ENCODE assay signal across 9 cellular contexts in the genomic region with DNA sequence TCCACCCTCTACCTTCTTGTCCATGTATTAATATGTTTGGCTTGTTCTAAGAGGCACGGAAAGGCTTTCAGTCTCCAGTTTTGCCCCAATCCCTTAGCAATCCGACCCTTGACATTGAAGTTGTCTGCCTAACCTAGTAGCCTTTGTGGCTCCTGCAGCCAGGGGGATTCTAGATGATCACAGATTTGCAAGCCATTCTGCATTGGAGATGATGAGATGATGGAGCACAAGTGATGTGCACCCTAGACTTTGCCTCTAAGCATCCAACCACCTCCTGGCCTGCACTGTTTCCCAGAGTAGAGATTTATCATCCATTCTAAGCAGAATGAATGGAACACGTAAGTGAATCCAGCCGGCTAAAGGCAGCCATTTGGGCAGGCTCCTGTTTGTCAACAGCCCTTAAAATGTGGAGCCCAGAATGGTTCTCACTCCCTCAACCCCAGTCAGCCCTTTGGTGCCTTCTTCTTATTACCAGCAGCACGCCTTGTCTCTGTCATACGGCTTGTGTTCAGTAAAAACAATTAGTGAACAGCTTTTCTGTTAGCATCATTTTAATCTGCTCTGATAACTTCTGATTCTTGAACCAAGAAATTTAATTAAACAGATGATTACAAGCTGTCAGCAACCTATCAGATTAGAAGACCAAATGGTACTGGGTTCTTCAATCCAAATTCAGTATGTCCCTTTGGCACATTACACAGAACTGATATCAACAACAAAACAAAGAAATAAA. TPM values are rescaled to one million over a fixed set of nuclear protein-coding genes. Genes with fewer than 3 reads are reported as not detected.
DNase-seq lines count a peak whose midpoint lies in the region; ATAC-seq, FAIRE-seq and TF ChIP-seq lines count a peak whose summit lies in the region.
"Had no signal": no experiment of that assay in that cellular context is flagged by ENCODE, and none has a peak within 500 bp of the region (broad histone marks: within the 10 kb centered on the region; RNA-seq: fewer than 3 reads in every experiment).

No MANE protein-coding gene starts in this region.

- H3K4me1 ChIP-seq in Peyer's patch, result peaks cover 7 to 52% (median 37%) of the 10 kb centered on the region in 4 donors
- peaks cover 90% of the 10 kb centered on the region for H3K4me1 ChIP-seq in effector memory CD4-positive, alpha-beta T cell (ENCODE audit: control insufficient read depth, insufficient read depth, low read length, poor library complexity, severe bottlenecking)
- H3K4me1 ChIP-seq in smooth muscle cell (ENCODE audit: low read depth), result peaks cover 16% of the 10 kb centered on the region
- peaks cover 15 to 22% (median 19%) of the 10 kb centered on the region in 3 donors for H3K4me1 ChIP-seq in pancreas

- peak overlapping the region; percentile 20 for H3K4me2 ChIP-seq in smooth muscle cell

- H3K27ac ChIP-seq in Peyer's patch (peak overlapping the region; percentile 71 to 92 (median 86)), smooth muscle cell (ENCODE audit: low read depth) (peak overlapping the region; percentile 84), pancreas (peak overlapping the region in 2 of 4 donors; percentile 57 to 80)
- H3K27ac ChIP-seq in effector memory CD4-positive, alpha-beta T cell (ENCODE audit: insufficient read depth, low read length, poor library complexity, severe bottlenecking), result peak overlapping the region; percentile 100

- ATAC-seq in GM18508 (IDR thresholded peaks at IDR 0.05; ENCODE audit: insufficient read depth, unreplicated experiment) (peak; percentile 1), GM18907 (IDR thresholded peaks at IDR 0.05; ENCODE audit: unreplicated experiment) (no peak), pancreas (no peak)
- ATAC-seq: WTC11 had no signal

- intact Hi-C loops in pancreas (cut with DNase I), result loop anchor here in 1 of 3 donors (10.0 kb wide), 1 partner anchor 177 kb away; no protein-coding TSS in a partner anchor

- TF ChIP-seq POLR2A in Peyer's patch (IDR thresholded peaks at IDR 0.05), result no peak

- peak overlapping the region; percentile 52 for H2AFZ ChIP-seq in smooth muscle cell (ENCODE audit: low read depth)

- DNase-seq in Peyer's patch (no peak), smooth muscle cell (lab: John Stamatoyannopoulos, UW; ENCODE audit: unreplicated experiment) (no peak), Kasumi-1 (lab: John Stamatoyannopoulos, UW) (no peak), activated gamma-delta T cell treated with Interleukin-2 at 50 U/mL for 16 hours (no peak), pancreas (no peak)
- no peak for DNase-seq in effector memory CD4-positive, alpha-beta T cell

- no peaks in the 10 kb centered on the region for H4K20me1 ChIP-seq in smooth muscle cell (ENCODE audit: low read depth)

- WGBS in smooth muscle cell (ENCODE audit: low lambda C conversion rate), result 72% methylated on average over 6 of the region's 6 CpGs
- 77 to 85% methylated on average over 6 of the region's 6 CpGs for WGBS in pancreas, 2 donors

- peak overlapping the region; percentile 25 for H3K9ac ChIP-seq in smooth muscle cell (ENCODE audit: low read depth)

- H3K79me2 ChIP-seq in smooth muscle cell (ENCODE audit: low read depth), result no peaks in the 10 kb centered on the region

- no peak for TF ChIP-seq CTCF in Peyer's patch (IDR thresholded peaks at IDR 0.05)
- no peak for TF ChIP-seq CTCF in smooth muscle cell (IDR thresholded peaks at IDR 0.05; ENCODE audit: borderline replicate concordance, insufficient read depth, poor library complexity, severe bottlenecking)
- TF ChIP-seq CTCF in pancreas (IDR thresholded peaks at IDR 0.05), result no peak

- H3K9me3 ChIP-seq in Peyer's patch (no peaks in the 10 kb centered on the region), smooth muscle cell (replicated peaks; ENCODE audit: low read depth) (no peaks in the 10 kb centered on the region), pancreas (no peaks in the 10 kb centered on the region)
- H3K9me3 ChIP-seq in effector memory CD4-positive, alpha-beta T cell (ENCODE audit: control insufficient read depth, low read length), result no peaks in the 10 kb centered on the region

- H3K4me3 ChIP-seq in Peyer's patch, result no peak overlapping the region
- no peak overlapping the region for H3K4me3 ChIP-seq in effector memory CD4-positive, alpha-beta T cell (ENCODE audit: insufficient read depth, low read depth, low read length, poor library complexity, severe bottlenecking)
- H3K4me3 ChIP-seq in smooth muscle cell, result no peak overlapping the region
- no peak overlapping the region for H3K4me3 ChIP-seq in pancreas

- no peaks in the 10 kb centered on the region for H3K27me3 ChIP-seq in Peyer's patch
- no peaks in the 10 kb centered on the region for H3K27me3 ChIP-seq in effector memory CD4-positive, alpha-beta T cell (replicated peaks; ENCODE audit: control insufficient read depth, insufficient read depth, low read length, poor library complexity, severe bottlenecking)
- no peaks in the 10 kb centered on the region for H3K27me3 ChIP-seq in smooth muscle cell (ENCODE audit: low read depth)
- H3K27me3 ChIP-seq in pancreas, result no peaks in the 10 kb centered on the region

- H3K36me3 ChIP-seq in Peyer's patch (no peaks in the 10 kb centered on the region), smooth muscle cell (ENCODE audit: low read depth) (no peaks in the 10 kb centered on the region), pancreas (no peaks in the 10 kb centered on the region)
- H3K36me3 ChIP-seq in effector memory CD4-positive, alpha-beta T cell (ENCODE audit: control insufficient read depth, insufficient read depth, low read length), result no peaks in the 10 kb centered on the region

- peaks cover 26% of the 10 kb centered on the region for H3F3A ChIP-seq in smooth muscle cell (ENCODE audit: low read depth)

- no peak for FAIRE-seq in pancreas (lab: Jason Lieb, UNC)

RNA-seq across cellular contexts. Expression of a gene that starts 5.7 kb away (rescaled TPM):
- total RNA-seq in Peyer's patch, result 10 to 100 TPM in 1 of 4 donors, 1 to 10 TPM in 3; 3.3 to 14.0 (median 8.8) TPM
- total RNA-seq in smooth muscle cell, result 5.4 and 5.9 TPM in 2 replicates
- 2.9 and 4.6 TPM in 2 replicates for polyA plus RNA-seq in smooth muscle cell
- total RNA-seq in pancreas, result 1 to 10 TPM; 1.3 to 8.1 (median 1.7) TPM
- polyA plus RNA-seq in pancreas, result 1 to 10 TPM; 5.2 to 6.2 TPM

RNA-seq across cellular contexts. Expression of a gene that starts 55.3 kb away (rescaled TPM):
- 10 to 100 TPM in 3 of 4 donors, 1 to 10 TPM in 1; 7.2 to 76.7 (median 20.6) TPM for total RNA-seq in Peyer's patch
- 18.2 and 19.3 TPM in 2 replicates for total RNA-seq in smooth muscle cell
- 14.1 and 16.0 TPM in 2 replicates for polyA plus RNA-seq in smooth muscle cell
- 1 to 10 TPM; 2.2 to 7.4 (median 4.0) TPM for total RNA-seq in pancreas
- polyA plus RNA-seq in pancreas, result 1 to 10 TPM; 4.3 to 5.9 TPM
